Comparison of ENCODE assay signal across 23 cellular contexts in the genomic region with DNA sequence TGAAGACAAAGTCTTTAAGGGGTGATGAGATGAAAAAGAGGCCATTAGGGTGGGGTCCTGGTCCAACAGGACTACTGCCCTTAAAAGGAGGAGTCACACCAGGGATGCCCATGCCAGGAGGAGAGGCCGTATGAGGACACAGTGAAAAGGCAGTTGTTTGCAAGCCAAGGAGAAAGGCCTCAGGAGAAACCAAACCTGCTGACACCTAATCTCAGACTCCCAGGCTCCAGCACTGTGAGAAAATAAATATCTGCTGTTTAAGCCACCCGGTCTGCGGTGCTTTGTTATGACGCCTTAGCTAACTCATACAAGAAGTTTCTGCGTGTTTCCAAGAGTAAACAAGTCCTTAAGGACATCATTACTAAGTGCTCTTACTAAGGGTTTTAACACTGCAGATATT.
"Had no signal": no experiment of that assay in that cellular context is flagged by ENCODE, and none has a peak within 500 bp of the region (broad histone marks: within the 10 kb centered on the region; RNA-seq: fewer than 3 reads in every experiment).

No MANE protein-coding gene starts in this region.

- H3K27me3 ChIP-seq: esophagus squamous epithelium, neutrophil, pancreas, right lobe of liver, tibial nerve, upper lobe of left lung had no signal

- ATAC-seq: effector memory CD8-positive, alpha-beta T cell; left ventricle myocardium superior; lower lobe of right lung; natural killer cell; right lobe of liver; stimulated activated naive B cell treated with anti-CD40 and anti-IgM and Interleukin-4, amounts not matched to agents 10 μg/mL and 1 μg/mL and 100 μg/mL, for 72 hours had no signal

- H3K4me3 ChIP-seq: esophagus squamous epithelium, lower lobe of right lung, pancreas, right lobe of liver, thoracic aorta, tibial nerve, upper lobe of left lung had no signal

- H3K27ac Mint-ChIP-seq: effector memory CD8-positive, alpha-beta T cell; memory B cell; natural killer cell; stimulated activated naive B cell treated with anti-CD40 and anti-IgM and Interleukin-4, amounts not matched to agents 10 μg/mL and 1 μg/mL and 100 μg/mL, for 72 hours; stimulated activated naive CD8-positive, alpha-beta T cell treated with anti-CD3 and anti-CD28 coated beads, Interleukin-15, Interleukin-2, amounts not matched to agents 100 ng/mL and 50 ng/mL, for 24 hours had no signal

- DNase-seq: cortex of kidney; effector memory CD8-positive, alpha-beta T cell; erythroblast; esophagus squamous epithelium; foreskin melanocyte; glutamatergic neuron; left ventricle myocardium superior; lower lobe of right lung; natural killer cell; pancreas; retina; right lobe of liver; small intestine; stimulated activated CD4-positive, alpha-beta T cell treated with anti-CD3 and anti-CD28 coated beads, Interleukin-15, amount 100 ng/mL, for 24 hours; stimulated activated CD4-positive, alpha-beta T cell treated with anti-CD3 and anti-CD28 coated beads, Interleukin-2, amount 100 ng/mL, for 48 hours; stimulated activated naive B cell treated with anti-CD40 and anti-IgM and Interleukin-4, amounts not matched to agents 10 μg/mL and 1 μg/mL and 100 μg/mL, for 72 hours had no signal

- H3K9me3 ChIP-seq: esophagus squamous epithelium, lower lobe of right lung, neutrophil, pancreas, right lobe of liver, thoracic aorta, tibial nerve, upper lobe of left lung had no signal

- H3K36me3 Mint-ChIP-seq: memory B cell; natural killer cell; stimulated activated naive B cell treated with anti-CD40 and anti-IgM and Interleukin-4, amounts not matched to agents 10 μg/mL and 1 μg/mL and 100 μg/mL, for 72 hours had no signal

- H3K4me1 ChIP-seq: esophagus squamous epithelium, lower lobe of right lung, pancreas, right lobe of liver, tibial nerve, upper lobe of left lung had no signal

- H3K27me3 Mint-ChIP-seq: stimulated activated naive CD8-positive, alpha-beta T cell treated with anti-CD3 and anti-CD28 coated beads, Interleukin-15, Interleukin-2, amounts not matched to agents 100 ng/mL and 50 ng/mL, for 24 hours had no signal

- H3K27ac ChIP-seq: esophagus squamous epithelium, lower lobe of right lung, neutrophil, pancreas, right lobe of liver, thoracic aorta, tibial nerve, upper lobe of left lung had no signal

- H3K9me3 Mint-ChIP-seq: effector memory CD8-positive, alpha-beta T cell; natural killer cell; stimulated activated naive B cell treated with anti-CD40 and anti-IgM and Interleukin-4, amounts not matched to agents 10 μg/mL and 1 μg/mL and 100 μg/mL, for 72 hours; stimulated activated naive CD8-positive, alpha-beta T cell treated with anti-CD3 and anti-CD28 coated beads, Interleukin-15, Interleukin-2, amounts not matched to agents 100 ng/mL and 50 ng/mL, for 24 hours had no signal

- H3K4me3 Mint-ChIP-seq: effector memory CD8-positive, alpha-beta T cell; memory B cell; natural killer cell; neural crest cell; stimulated activated naive B cell treated with anti-CD40 and anti-IgM and Interleukin-4, amounts not matched to agents 10 μg/mL and 1 μg/mL and 100 μg/mL, for 72 hours; stimulated activated naive CD8-positive, alpha-beta T cell treated with anti-CD3 and anti-CD28 coated beads, Interleukin-15, Interleukin-2, amounts not matched to agents 100 ng/mL and 50 ng/mL, for 24 hours had no signal

- H3K4me1 Mint-ChIP-seq: memory B cell, natural killer cell, neural crest cell had no signal

- H3K36me3 ChIP-seq: esophagus squamous epithelium, lower lobe of right lung, neutrophil, pancreas, right lobe of liver, thoracic aorta, tibial nerve, upper lobe of left lung had no signal
